12 cellular contexts compared by ENCODE assay signal in the genomic region with DNA sequence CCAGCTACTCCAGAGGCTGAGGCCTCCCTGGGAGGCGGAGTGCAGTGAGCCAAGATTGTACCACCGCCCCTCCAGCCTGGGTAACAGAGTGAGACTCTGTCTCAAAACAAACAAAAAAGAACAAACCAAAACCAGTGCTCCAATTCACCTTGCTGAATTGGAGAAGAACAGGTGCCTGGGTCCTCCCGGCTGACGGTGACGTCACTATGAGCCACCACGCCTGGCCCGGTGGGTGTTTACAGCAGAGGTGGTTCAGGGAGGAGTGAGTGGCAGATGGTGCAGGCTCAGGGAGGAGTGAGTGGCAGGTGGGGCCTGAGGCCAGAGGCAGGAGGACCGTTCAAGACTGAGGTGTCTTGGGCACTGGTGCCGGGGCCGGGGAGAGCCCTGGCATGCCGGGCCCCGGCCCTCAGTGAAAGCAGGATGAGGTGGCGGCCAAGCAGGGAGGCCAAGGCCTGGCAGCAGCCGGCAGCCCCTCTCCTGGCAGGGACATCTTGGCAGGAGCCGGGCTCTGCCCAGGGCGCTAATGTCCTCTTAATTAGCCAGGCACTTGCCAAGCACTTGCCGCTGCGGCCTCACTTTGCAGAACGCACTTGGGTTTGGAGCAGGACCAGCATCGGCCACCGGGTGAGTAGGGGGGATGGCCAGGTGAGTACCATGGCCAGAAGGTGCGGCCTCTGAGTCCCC. TPM values are rescaled to one million over a fixed set of nuclear protein-coding genes. Genes with fewer than 3 reads are reported as not detected.
DNase-seq lines count a peak whose midpoint lies in the region; ATAC-seq lines count a peak whose summit lies in the region.
"Had no signal": no experiment of that assay in that cellular context is flagged by ENCODE, and none has a peak within 500 bp of the region (broad histone marks: within the 10 kb centered on the region; RNA-seq: fewer than 3 reads in every experiment).

No MANE protein-coding gene starts in this region.

- intact Hi-C loops in left colon (cut with DNase I, micrococcal nuclease) = no loop called here

- ATAC-seq in left colon (peak; percentile 84), HG02763 (IDR thresholded peaks at IDR 0.05; ENCODE audit: unreplicated experiment) (no peak), HG03175 (IDR thresholded peaks at IDR 0.05; ENCODE audit: unreplicated experiment) (no peak)
- ATAC-seq: activated T-helper 17 cell treated with anti-CD3 and anti-CD28 coated beads, Interleukin-2, amount 50 U/mL, for 72 hours; gastroesophageal sphincter had no signal

- peak; percentile 90 for DNase-seq in DMS53 (lab: John Stamatoyannopoulos, UW)
- DNase-seq in NCI-H128 (lab: John Stamatoyannopoulos, UW; ENCODE audit: unreplicated experiment) = peak; percentile 17
- DNase-seq in NCI-H82 (lab: John Stamatoyannopoulos, UW) = peak; percentile 83
- DNase-seq in left colon = peak in 1 of 2 donors; percentile 45
- DNase-seq in 8988T = no peak
- no peak for DNase-seq in activated CD8-positive, alpha-beta memory T cell treated with anti-CD3 and anti-CD28 coated beads for 24 hours
- DNase-seq: activated CD4-positive, alpha-beta T cell treated with anti-CD3 and anti-CD28 coated beads, Interleukin-2, amount 10 ng/mL, durations not matched to agents 7 days and 5 days; effector memory CD4-positive, alpha-beta T cell had no signal

RNA-seq across cellular contexts. Expression of gene FSCN1, which starts 6.2 kb away (rescaled TPM):
- total RNA-seq in left colon = 10 to 100 TPM in 1 of 2 donors, 1 to 10 TPM in 1; 4.7 to 10.4 TPM

RNA-seq across cellular contexts. Expression of gene ACTB, which starts 56.0 kb away (rescaled TPM):
- total RNA-seq in left colon = 1,000 to 10,000 TPM; 5,232 to 5,467 TPM

Comparison
In these comparisons a context has a peak if more than half of its experiments do, and no peak if none do; other contexts are left out.
1. DNase-seq: peak in DMS53 (single experiment), NCI-H128 (single experiment) and NCI-H82 (single experiment); none in 8988T (single experiment) and activated CD8-positive, alpha-beta memory T cell treated with anti-CD3 and anti-CD28 coated beads for 24 hours (single experiment).